In the genomic region with DNA sequence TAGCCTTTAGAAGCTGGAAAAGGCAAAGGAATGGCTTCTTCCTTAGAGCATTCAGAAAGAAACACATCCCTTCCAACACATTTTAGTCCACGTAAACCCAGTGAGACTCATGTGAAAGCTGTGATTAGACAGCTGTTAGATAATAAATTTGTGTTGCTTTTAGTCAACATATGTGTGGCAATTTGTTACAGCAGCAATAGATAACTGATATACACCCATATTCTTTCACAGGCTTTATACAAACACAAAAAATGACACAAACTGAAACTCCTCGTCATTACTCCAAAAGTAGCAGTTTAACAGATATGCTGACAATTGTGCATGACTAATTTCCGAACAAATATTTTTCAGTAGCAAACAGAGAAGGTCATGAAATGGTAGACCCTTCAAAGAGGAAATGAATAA, we compare ENCODE assay signal across 9 cellular contexts.
DNase-seq lines count a peak whose midpoint lies in the region; ATAC-seq and TF ChIP-seq lines count a peak whose summit lies in the region.
"Had no signal": no experiment of that assay in that cellular context is flagged by ENCODE, and none has a peak within 500 bp of the region (broad histone marks: within the 10 kb centered on the region; RNA-seq: fewer than 3 reads in every experiment).

No MANE protein-coding gene starts in this region.

- peak overlapping the region; percentile 76 for H3K27ac Mint-ChIP-seq in CD4-positive, alpha-beta T cell
- peak overlapping the region; percentile 88 for H3K27ac Mint-ChIP-seq in activated T-helper 1 cell treated with anti-CD3 and anti-CD28 coated beads, Interleukin-12 subunit alpha, Interleukin-12 subunit beta, Interleukin-2, Interleukin-4 antibody, amounts not matched to agents 30 ng/mL and 10 ng/mL and 1 ng/mL, durations not matched to agents 14 hours and 24 hours and 36 hours

- peaks cover 18% of the 10 kb centered on the region for H3K4me1 ChIP-seq in MM.1S (ENCODE audit: low read length)

- ATAC-seq in CD4-positive, alpha-beta T cell (ENCODE audit: poor library complexity), result no peak
- peak; percentile 85 for ATAC-seq in GM19043 (IDR thresholded peaks at IDR 0.05; ENCODE audit: low read depth, unreplicated experiment)
- peak; percentile 81 for ATAC-seq in HG03064 (IDR thresholded peaks at IDR 0.05; ENCODE audit: low read depth, unreplicated experiment)

- H3K4me2 ChIP-seq in MM.1S (ENCODE audit: low read depth, low read length), result no peak overlapping the region

- no peaks in the 10 kb centered on the region for H3K9me2 ChIP-seq in MM.1S (replicated peaks; ENCODE audit: insufficient read depth, low read length)

- no peak overlapping the region for H3K4me3 ChIP-seq in MM.1S (ENCODE audit: low read length)
- H3K4me3 ChIP-seq: transverse colon had no signal

- POLR2A ChIA-PET in CD4-positive, alpha-beta T cell (lab: Charles Lee), result no interaction called here

- no peaks in the 10 kb centered on the region for H3K36me3 ChIP-seq in MM.1S (replicated peaks; ENCODE audit: insufficient read depth, low read length)

- H3K9me3 Mint-ChIP-seq in CD4-positive, alpha-beta T cell, result peaks cover 5% of the 10 kb centered on the region
- peaks cover 20% of the 10 kb centered on the region for H3K9me3 Mint-ChIP-seq in activated T-helper 1 cell treated with anti-CD3 and anti-CD28 coated beads, Interleukin-12 subunit alpha, Interleukin-12 subunit beta, Interleukin-2, Interleukin-4 antibody, amounts not matched to agents 30 ng/mL and 10 ng/mL and 1 ng/mL, durations not matched to agents 14 hours and 24 hours and 36 hours

- peaks cover 56% of the 10 kb centered on the region for H3K4me1 Mint-ChIP-seq in CD4-positive, alpha-beta T cell (ENCODE audit: low read depth)
- peaks cover 74% of the 10 kb centered on the region for H3K4me1 Mint-ChIP-seq in activated T-helper 1 cell treated with anti-CD3 and anti-CD28 coated beads, Interleukin-12 subunit alpha, Interleukin-12 subunit beta, Interleukin-2, Interleukin-4 antibody, amounts not matched to agents 30 ng/mL and 10 ng/mL and 1 ng/mL, durations not matched to agents 14 hours and 24 hours and 36 hours (ENCODE audit: low read depth)

- CTCF ChIA-PET in CD4-positive, alpha-beta T cell (lab: Charles Lee), result no interaction called here

- intact Hi-C loops in CD4-positive, alpha-beta T cell (cut with DNase I, micrococcal nuclease), result no loop called here
- intact Hi-C loops in activated T-helper 1 cell treated with anti-CD3 and anti-CD28 coated beads, Interleukin-12 subunit alpha, Interleukin-12 subunit beta, Interleukin-2, Interleukin-4 antibody, amounts not matched to agents 30 ng/mL and 10 ng/mL and 1 ng/mL, durations not matched to agents 14 hours and 24 hours and 36 hours (cut with micrococcal nuclease), result loop anchor here (1.0 to 2.0 kb wide), 7 partner anchors 10 to 1349 kb away; no protein-coding TSS in a partner anchor

- H3F3A ChIP-seq in MM.1S (ENCODE audit: insufficient read depth, low read length), result no peaks in the 10 kb centered on the region; the same call in 1 of the 2 replicates

- peak overlapping the region; percentile 17 for H3K27ac ChIP-seq in CD4-positive, alpha-beta T cell (ENCODE audit: low read depth, low read length)
- no peak overlapping the region for H3K27ac ChIP-seq in MM.1S (ENCODE audit: low read length)
- H3K27ac ChIP-seq: transverse colon had no signal

- no peaks in the 10 kb centered on the region for H3K79me2 ChIP-seq in MM.1S (ENCODE audit: low read length)

- H3K9me3 ChIP-seq in CD4-positive, alpha-beta T cell (ENCODE audit: control insufficient read depth, low read length), result no peaks in the 10 kb centered on the region
- H3K9me3 ChIP-seq in MM.1S (replicated peaks; ENCODE audit: insufficient read depth, low read length), result no peaks in the 10 kb centered on the region

- no peaks in the 10 kb centered on the region for H3K27me3 Mint-ChIP-seq in CD4-positive, alpha-beta T cell
- no peaks in the 10 kb centered on the region for H3K27me3 Mint-ChIP-seq in activated T-helper 1 cell treated with anti-CD3 and anti-CD28 coated beads, Interleukin-12 subunit alpha, Interleukin-12 subunit beta, Interleukin-2, Interleukin-4 antibody, amounts not matched to agents 30 ng/mL and 10 ng/mL and 1 ng/mL, durations not matched to agents 14 hours and 24 hours and 36 hours (ENCODE audit: insufficient read depth)

- peaks cover 85% of the 10 kb centered on the region for H3K36me3 Mint-ChIP-seq in CD4-positive, alpha-beta T cell (ENCODE audit: low read depth)
- peaks cover 60% of the 10 kb centered on the region for H3K36me3 Mint-ChIP-seq in activated T-helper 1 cell treated with anti-CD3 and anti-CD28 coated beads, Interleukin-12 subunit alpha, Interleukin-12 subunit beta, Interleukin-2, Interleukin-4 antibody, amounts not matched to agents 30 ng/mL and 10 ng/mL and 1 ng/mL, durations not matched to agents 14 hours and 24 hours and 36 hours (ENCODE audit: low read depth)

- H3K27me3 ChIP-seq in CD4-positive, alpha-beta T cell (ENCODE audit: control insufficient read depth, insufficient read depth, low read length), result no peaks in the 10 kb centered on the region
- no peaks in the 10 kb centered on the region for H3K27me3 ChIP-seq in MM.1S (replicated peaks; ENCODE audit: insufficient read depth, low read length)
- H3K27me3 ChIP-seq: transverse colon had no signal

- H2AFZ ChIP-seq in MM.1S (ENCODE audit: low read length), result no peak overlapping the region

- no peak for TF ChIP-seq CTCF in CD4-positive, alpha-beta T cell (IDR thresholded peaks at IDR 0.05)
- TF ChIP-seq CTCF in MM.1S (IDR thresholded peaks at IDR 0.05; ENCODE audit: low read length), result no peak

- H3K4me3 Mint-ChIP-seq in CD4-positive, alpha-beta T cell, result no peak overlapping the region
- peak overlapping the region; percentile 41 for H3K4me3 Mint-ChIP-seq in activated T-helper 1 cell treated with anti-CD3 and anti-CD28 coated beads, Interleukin-12 subunit alpha, Interleukin-12 subunit beta, Interleukin-2, Interleukin-4 antibody, amounts not matched to agents 30 ng/mL and 10 ng/mL and 1 ng/mL, durations not matched to agents 14 hours and 24 hours and 36 hours

- no peaks in the 10 kb centered on the region for H4K20me1 ChIP-seq in MM.1S (ENCODE audit: insufficient read depth, low read length)

- no peak for DNase-seq in CD4-positive, alpha-beta T cell
- DNase-seq in activated T-helper 1 cell treated with anti-CD3 and anti-CD28 coated beads, Interleukin-12 subunit alpha, Interleukin-12 subunit beta, Interleukin-2, Interleukin-4 antibody, amounts not matched to agents 30 ng/mL and 10 ng/mL and 1 ng/mL, durations not matched to agents 14 hours and 24 hours and 36 hours (ENCODE audit: low spot score), result no peak
- DNase-seq in MM.1S, result no peak
- DNase-seq in NCI-H2227 (lab: John Stamatoyannopoulos, UW; ENCODE audit: unreplicated experiment), result no peak
- no peak for DNase-seq in ureter (ENCODE audit: low spot score)
- DNase-seq in SHP77 (lab: John Stamatoyannopoulos, UW), result no peak
- DNase-seq: transverse colon had no signal

- no peak overlapping the region for H3K9ac ChIP-seq in MM.1S (ENCODE audit: low read length)
